ENCODE assay signal across 22 cellular contexts in genomic region chr12:68825569-68826217, GRCh38. TPM values are rescaled to one million over a fixed set of nuclear protein-coding genes. Genes with fewer than 3 reads are reported as not detected.
DNase-seq lines count a peak whose midpoint lies in the region; ATAC-seq, FAIRE-seq and TF ChIP-seq lines count a peak whose summit lies in the region.
"Had no signal": no experiment of that assay in that cellular context is flagged by ENCODE, and none has a peak within 500 bp of the region (broad histone marks: within the 10 kb centered on the region; RNA-seq: fewer than 3 reads in every experiment).

No MANE protein-coding gene starts in this region.

- 84% methylated on average over 7 of the region's 11 CpGs for WGBS in K562 (ENCODE audit: insufficient coverage, low coverage, missing lambda C conversion rate)
- 85 to 86% methylated on average over 9 to 11 of the region's 11 CpGs for WGBS in gastroesophageal sphincter (ENCODE audit: low coverage in 1 of 2), 2 donors
- no CpG with 5 or more reads among the region's 11 CpGs for WGBS in H9 (ENCODE audit: extremely low coverage, insufficient read length, low lambda C conversion rate)

- peaks cover 24 to 34% of the 10 kb centered on the region in 2 donors for H3K36me3 Mint-ChIP-seq in activated naive CD4-positive, alpha-beta T cell treated with anti-CD3 and anti-CD28 coated beads, Interleukin-2, amount 50 U/mL, for 72 hours
- peaks cover 23 to 39% of the 10 kb centered on the region in 2 donors for H3K36me3 Mint-ChIP-seq in stimulated activated naive B cell treated with anti-CD40 and anti-IgM and Interleukin-4, amounts not matched to agents 10 μg/mL and 1 μg/mL and 100 μg/mL, for 72 hours
- H3K36me3 Mint-ChIP-seq in H9 (ENCODE audit: insufficient read depth in 1 of 3, low read depth in 3 of 3): peaks cover 23 to 87% (median 66%) of the 10 kb centered on the region in 3 experiments; a peak in 6 of 7 replicates

- no peak overlapping the region for H2AK5ac ChIP-seq in H9 (ENCODE audit: insufficient read length, low read length)

- no peak overlapping the region for H3K18ac ChIP-seq in H9 (ENCODE audit: insufficient read length, low read depth, low read length)

- H3K27ac ChIP-seq in K562 (ENCODE audit: extremely low read depth, low read depth, low read length) (no peak overlapping the region), gastroesophageal sphincter (no peak overlapping the region), H9 (ENCODE audit: insufficient read length, low read depth, low read length) (no peak overlapping the region)
- H3K27ac ChIP-seq: ascending aorta, esophagus squamous epithelium, prostate gland, SJCRH30, transverse colon, WERI-Rb-1 had no signal

- TF ChIP-seq POLR2A in H54 (IDR thresholded peaks at IDR 0.05; ENCODE audit: low read depth, low read length) (no peak), K562 (conservative IDR thresholded peaks at IDR 0.05) (no peak), gastroesophageal sphincter (IDR thresholded peaks at IDR 0.05) (no peak)

- H3K9me3 Mint-ChIP-seq in activated naive CD4-positive, alpha-beta T cell treated with anti-CD3 and anti-CD28 coated beads, Interleukin-2, amount 50 U/mL, for 72 hours: no peaks in the 10 kb centered on the region
- no peaks in the 10 kb centered on the region for H3K9me3 Mint-ChIP-seq in stimulated activated naive B cell treated with anti-CD40 and anti-IgM and Interleukin-4, amounts not matched to agents 10 μg/mL and 1 μg/mL and 100 μg/mL, for 72 hours
- H3K9me3 Mint-ChIP-seq in H9: no peaks in the 10 kb centered on the region
- H3K9me3 Mint-ChIP-seq: effector memory CD8-positive, alpha-beta T cell had no signal

- no peaks in the 10 kb centered on the region for H3K9me1 ChIP-seq in K562 (ENCODE audit: control insufficient read depth, insufficient read depth, low read length)

- no peak overlapping the region for H4K91ac ChIP-seq in H9 (ENCODE audit: insufficient read length, low read depth, low read length)

- H4K8ac ChIP-seq in H9 (replicated peaks; ENCODE audit: insufficient read length, low read depth, low read length): no peak overlapping the region

- no peaks in the 10 kb centered on the region for H4K20me1 ChIP-seq in K562 (replicated peaks; ENCODE audit: control insufficient read depth, insufficient read depth, low read length)
- H4K20me1 ChIP-seq in H9 (ENCODE audit: control insufficient read depth, insufficient read depth, insufficient read length): no peaks in the 10 kb centered on the region

- H2BK120ac ChIP-seq in H9 (ENCODE audit: low read depth, low read length, poor library complexity, severe bottlenecking): no peak overlapping the region

- H2BK20ac ChIP-seq in H9 (ENCODE audit: low read depth, low read length, poor library complexity, severe bottlenecking): no peak overlapping the region

- H3K14ac ChIP-seq in H9 (ENCODE audit: insufficient read depth, low read length): no peak overlapping the region

- H3K9me3 ChIP-seq in K562 (replicated peaks; ENCODE audit: control insufficient read depth, insufficient read depth, low read depth, low read length): no peaks in the 10 kb centered on the region
- no peaks in the 10 kb centered on the region for H3K9me3 ChIP-seq in gastroesophageal sphincter
- no peaks in the 10 kb centered on the region for H3K9me3 ChIP-seq in H9 (ENCODE audit: control insufficient read depth, low read depth, low read length)
- H3K9me3 ChIP-seq: ascending aorta, esophagus squamous epithelium, prostate gland, SJCRH30, transverse colon had no signal

- TF ChIP-seq EP300 in K562 (IDR thresholded peaks at IDR 0.05; ENCODE audit: low read length): no peak
- TF ChIP-seq EP300 in gastroesophageal sphincter (IDR thresholded peaks at IDR 0.05): no peak

- H3K27ac Mint-ChIP-seq in activated naive CD4-positive, alpha-beta T cell treated with anti-CD3 and anti-CD28 coated beads, Interleukin-2, amount 50 U/mL, for 72 hours: peak overlapping the region; percentile 79 to 80
- peak overlapping the region; percentile 43 for H3K27ac Mint-ChIP-seq in stimulated activated naive B cell treated with anti-CD40 and anti-IgM and Interleukin-4, amounts not matched to agents 10 μg/mL and 1 μg/mL and 100 μg/mL, for 72 hours
- peak overlapping the region in 1 of 3 experiments; percentile 2; a peak in 1 of 7 replicates for H3K27ac Mint-ChIP-seq in H9

- no peaks in the 10 kb centered on the region for H3K79me1 ChIP-seq in H9 (ENCODE audit: insufficient read depth, low read depth, low read length, poor library complexity, severe bottlenecking)

- TF ChIP-seq CTCF in K562 (IDR thresholded peaks at IDR 0.05 in 2 of 3, conservative IDR thresholded peaks at IDR 0.05 in 1 of 3; ENCODE audit: insufficient read depth in 2 of 3, low read depth in 1 of 3, low read length in 3 of 3) (no peak), gastroesophageal sphincter (IDR thresholded peaks at IDR 0.05) (no peak), H9 (conservative IDR thresholded peaks at IDR 0.05) (no peak)

- H3K4me1 ChIP-seq in K562 (replicated peaks in 1 of 2; ENCODE audit: control insufficient read depth in 2 of 2, insufficient read depth in 2 of 2, low read length in 2 of 2) (no peaks in the 10 kb centered on the region), gastroesophageal sphincter (peaks cover 0 to 12% (median 0%) of the 10 kb centered on the region in 3 donors), H9 (ENCODE audit: insufficient read depth, low read length) (no peaks in the 10 kb centered on the region)
- H3K4me1 ChIP-seq: ascending aorta, prostate gland, SJCRH30 had no signal

- no peak overlapping the region for H3K56ac ChIP-seq in H9 (ENCODE audit: insufficient read length, low read depth, low read length)

- CTCF ChIA-PET in K562 (lab: Yijun Ruan, JAX; ENCODE audit: low intra/inter-chr PET ratio): no interaction called here

- H3K36me3 ChIP-seq in K562 (ENCODE audit: control insufficient read depth, insufficient read depth, low read length): peaks cover 91% of the 10 kb centered on the region
- peaks cover 6 to 98% of the 10 kb centered on the region in 2 donors for H3K36me3 ChIP-seq in gastroesophageal sphincter

- no peaks in the 10 kb centered on the region for H3K23me2 ChIP-seq in H9 (ENCODE audit: insufficient read length, low read depth, low read length, poor library complexity, severe bottlenecking)

- no peak overlapping the region for H2BK15ac ChIP-seq in H9 (ENCODE audit: low read depth, low read length)

- no peak overlapping the region for H3K4ac ChIP-seq in H9 (ENCODE audit: low read depth, low read length)

- H3K4me3 Mint-ChIP-seq in stimulated activated naive B cell treated with anti-CD40 and anti-IgM and Interleukin-4, amounts not matched to agents 10 μg/mL and 1 μg/mL and 100 μg/mL, for 72 hours: no peak overlapping the region
- no peak overlapping the region for H3K4me3 Mint-ChIP-seq in H9
- H3K4me3 Mint-ChIP-seq: effector memory CD8-positive, alpha-beta T cell had no signal

- DNase-seq in activated naive CD4-positive, alpha-beta T cell treated with anti-CD3 and anti-CD28 coated beads, Interleukin-2, amount 50 U/mL, for 72 hours (ENCODE audit: low spot score in 2 of 2): no peak
- DNase-seq in activated naive CD4-positive, alpha-beta T cell (lab: John Stamatoyannopoulos, UW): no peak
- DNase-seq in H54 (ENCODE audit: insufficient read length, low spot score): no peak
- DNase-seq in K562 (ENCODE audit: extremely low read depth in 1 of 4, low spot score in 3 of 4): no peak
- no peak for DNase-seq in stimulated activated naive B cell treated with anti-CD40 and anti-IgM and Interleukin-4, amounts not matched to agents 10 μg/mL and 1 μg/mL and 100 μg/mL, for 72 hours
- DNase-seq in H9: no peak
- no peak for DNase-seq in foreskin melanocyte
- DNase-seq: activated CD8-positive, alpha-beta memory T cell treated with anti-CD3 and anti-CD28 coated beads for 24 hours; activated effector memory CD4-positive, alpha-beta T cell treated with anti-CD3 and anti-CD28 coated beads, Interleukin-2, amount 50 U/mL, for 16 hours; cerebellar nuclear complex; effector memory CD8-positive, alpha-beta T cell; esophagus squamous epithelium; NCI-H1048; NCI-H187 treated with DMSO at 0.1 percent for 48 hours; SJCRH30; stimulated activated naive CD8-positive, alpha-beta T cell treated with anti-CD3 and anti-CD28 coated beads, Interleukin-15, Interleukin-2, amounts not matched to agents 100 U/mL and 50 U/mL, for 24 hours; transverse colon; WERI-Rb-1 had no signal

- H3K79me2 ChIP-seq in K562 (ENCODE audit: control insufficient read depth, insufficient read depth, low read length) (peaks cover 15% of the 10 kb centered on the region; the same call in 2 of the 3 replicates), H9 (ENCODE audit: insufficient read depth, low read length) (no peaks in the 10 kb centered on the region)

- H3K27me3 Mint-ChIP-seq in stimulated activated naive B cell treated with anti-CD40 and anti-IgM and Interleukin-4, amounts not matched to agents 10 μg/mL and 1 μg/mL and 100 μg/mL, for 72 hours: no peaks in the 10 kb centered on the region
- H3K27me3 Mint-ChIP-seq in H9 (ENCODE audit: low read depth): no peaks in the 10 kb centered on the region
- H3K27me3 Mint-ChIP-seq: effector memory CD8-positive, alpha-beta T cell had no signal

- no peak for TF ChIP-seq RAD21 in K562 (CRISPR knock-in tag; conservative IDR thresholded peaks at IDR 0.05 in 1 of 2, IDR thresholded peaks at IDR 0.05 in 1 of 2)

- no peak overlapping the region for H3K9ac ChIP-seq in K562 (ENCODE audit: insufficient read depth in 1 of 2, low read depth in 2 of 2, low read length in 2 of 2)
- H3K9ac ChIP-seq in H9 (ENCODE audit: extremely low read depth, insufficient read length, low read length): no peak overlapping the region

- H3K27me3 ChIP-seq in K562 (ENCODE audit: control insufficient read depth in 2 of 2, insufficient read depth in 2 of 2, low read length in 2 of 2) (no peaks in the 10 kb centered on the region), gastroesophageal sphincter (no peaks in the 10 kb centered on the region), H9 (ENCODE audit: insufficient read depth, low read length) (no peaks in the 10 kb centered on the region)
- H3K27me3 ChIP-seq: ascending aorta, esophagus squamous epithelium, SJCRH30, transverse colon had no signal

- H2BK5ac ChIP-seq in H9 (ENCODE audit: insufficient read length, low read length): no peak overlapping the region

- no peak overlapping the region for H4K5ac ChIP-seq in H9 (ENCODE audit: insufficient read length, low read depth, low read length)

- FAIRE-seq in H54 (lab: Jason Lieb, UNC) (peak; percentile 33), K562 (lab: Jason Lieb, UNC) (no peak)
- FAIRE-seq: HTR-8/SVneo had no signal

- H3K23ac ChIP-seq in H9 (ENCODE audit: insufficient read length, low read depth, low read length): no peak overlapping the region

- H3T11ph ChIP-seq in H9 (ENCODE audit: low read length): no peak overlapping the region

- H2AFZ ChIP-seq in K562 (ENCODE audit: low read depth, low read length) (no peak overlapping the region), H9 (ENCODE audit: low read length) (no peak overlapping the region)

- no peak overlapping the region for H3K4me3 ChIP-seq in K562
- no peak overlapping the region for H3K4me3 ChIP-seq in gastroesophageal sphincter
- H3K4me3 ChIP-seq: ascending aorta, esophagus squamous epithelium, prostate gland, SJCRH30, transverse colon had no signal

- in situ Hi-C loops in K562 (cut with MboI): no loop called here

- BruUV-seq in K562 (replicated peaks; lab: Mats Ljungman, UMichigan): no TSS peak

- no peak overlapping the region for H2BK12ac ChIP-seq in H9 (ENCODE audit: insufficient read length, low read depth, low read length)

- POLR2A ChIA-PET in K562 (lab: Yijun Ruan, JAX): no interaction called here

- intact Hi-C loops in K562 (cut with micrococcal nuclease): no loop called here

- H3K4me2 ChIP-seq in K562 (ENCODE audit: insufficient read depth, low read length) (no peak overlapping the region), H9 (ENCODE audit: insufficient read depth, insufficient read length, low read length) (no peak overlapping the region)

- H3K4me1 Mint-ChIP-seq in stimulated activated naive B cell treated with anti-CD40 and anti-IgM and Interleukin-4, amounts not matched to agents 10 μg/mL and 1 μg/mL and 100 μg/mL, for 72 hours: peaks cover 10 to 20% of the 10 kb centered on the region in 2 donors
- peaks cover 2 to 5% of the 10 kb centered on the region in 2 experiments; a peak in 3 of 4 replicates for H3K4me1 Mint-ChIP-seq in H9

- no peak for ATAC-seq in activated naive CD4-positive, alpha-beta T cell treated with anti-CD3 and anti-CD28 coated beads, Interleukin-2, amount 50 U/mL, for 72 hours
- ATAC-seq in K562 (no peak), gastroesophageal sphincter (no peak)
- ATAC-seq in stimulated activated naive B cell treated with anti-CD40 and anti-IgM and Interleukin-4, amounts not matched to agents 10 μg/mL and 1 μg/mL and 100 μg/mL, for 72 hours (replicated peaks): no peak
- ATAC-seq: effector memory CD8-positive, alpha-beta T cell; stimulated activated naive CD8-positive, alpha-beta T cell treated with anti-CD3 and anti-CD28 coated beads, Interleukin-15, Interleukin-2, amounts not matched to agents 100 U/mL and 50 U/mL, for 24 hours had no signal

RNA-seq across cellular contexts. Expression of gene MDM2, which starts 17.7 kb away (rescaled TPM):
- total RNA-seq in activated naive CD4-positive, alpha-beta T cell treated with anti-CD3 and anti-CD28 coated beads, Interleukin-2, amount 50 U/mL, for 72 hours: 100 to 1,000 TPM; 141 to 393 TPM
- 137 and 269 TPM in 2 replicates for total RNA-seq in K562 (2011; cell fraction: chromatin; rRNA removed; ENCODE audit: low replicate concordance)
- 93.4 and 96.3 TPM in 2 replicates for total RNA-seq in K562 (2011; cell fraction: nucleolus; rRNA removed)
- 70.5 and 93.0 TPM in 2 replicates for total RNA-seq in K562 (2011; cell fraction: nucleoplasm; rRNA removed)
- 45.3 and 49.0 TPM in 2 replicates for total RNA-seq in K562 (2014; rRNA removed)
- 99.2 and 135 TPM in 2 replicates for total RNA-seq in K562 (2014; rRNA removed; fragmentation: Illumina TruSeq; extraction: Trizol)
- 70.0 and 74.0 TPM in 2 replicates for total RNA-seq in K562 (2015; rRNA removed; fragmentation: Illumina TruSeq; extraction: Trizol)
- total RNA-seq in K562 (2021): 90.8 and 100 TPM in 2 replicates
- 28.6 and 31.0 TPM in 2 replicates for polyA plus RNA-seq in K562 (2011; rRNA removed)
- polyA plus RNA-seq in K562 (2011; cell fraction: cytosol; rRNA removed): 10.2 and 10.8 TPM in 2 replicates
- 15.5 and 18.7 TPM in 2 replicates for polyA plus RNA-seq in K562 (2011; cell fraction: nucleus; rRNA removed)
- 13.6 and 19.8 TPM in 2 replicates for polyA plus RNA-seq in K562 (2012)
- polyA plus RNA-seq in K562 (2014; fragmentation: Illumina TruSeq; extraction: Trizol): 31.0 and 33.3 TPM in 2 replicates
- 10 to 100 TPM; 13.6 to 21.8 TPM for polyA plus RNA-seq in K562 (2014; fragmentation: Nextera tagmentation; extraction: Ambion mirVana)
- 47.5 and 57.7 TPM in 2 replicates for polyA plus RNA-seq in K562 (2014; rRNA removed)
- 157 and 236 TPM in 2 replicates for polyA minus RNA-seq in K562 (2011; rRNA and poly(A)+ RNA removed)
- 51.0 and 56.2 TPM in 2 replicates for polyA minus RNA-seq in K562 (2011; cell fraction: cytosol; rRNA and poly(A)+ RNA removed)
- 73.0 and 111 TPM in 2 replicates for polyA minus RNA-seq in K562 (2011; cell fraction: nucleus; rRNA and poly(A)+ RNA removed)
- total RNA-seq in gastroesophageal sphincter: 10 to 100 TPM; 47.5 to 79.2 (median 57.4) TPM
- total RNA-seq in H9 (2021): 159 and 162 TPM in 2 replicates
